In the genomic region with DNA sequence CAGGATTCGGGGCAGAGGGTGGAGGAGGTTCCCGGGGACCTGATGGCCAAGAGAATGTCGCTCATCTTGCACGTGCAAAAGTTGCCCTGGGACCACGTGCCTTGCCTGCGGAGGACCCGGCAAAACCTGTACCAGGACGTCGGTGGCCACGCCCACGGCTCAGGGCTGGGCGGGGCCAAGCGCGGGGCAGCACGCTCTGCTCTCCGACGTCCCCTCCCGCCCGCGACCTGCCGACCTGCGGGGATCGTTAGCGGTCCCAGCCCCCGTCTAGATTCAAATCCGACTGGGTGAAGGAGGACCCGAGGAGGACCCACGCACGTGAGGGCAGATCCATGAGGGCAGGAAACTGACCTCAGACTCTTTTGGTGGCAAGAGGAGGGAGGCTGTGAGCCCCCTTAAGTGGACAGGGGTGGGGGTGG, we compare ENCODE assay signal across 1 cellular context.
A peak's percentile ranks its signal among the peaks of the same experiment; 100 is the strongest.
TF ChIP-seq lines count a peak whose summit lies in the region.

A gene with protein sequence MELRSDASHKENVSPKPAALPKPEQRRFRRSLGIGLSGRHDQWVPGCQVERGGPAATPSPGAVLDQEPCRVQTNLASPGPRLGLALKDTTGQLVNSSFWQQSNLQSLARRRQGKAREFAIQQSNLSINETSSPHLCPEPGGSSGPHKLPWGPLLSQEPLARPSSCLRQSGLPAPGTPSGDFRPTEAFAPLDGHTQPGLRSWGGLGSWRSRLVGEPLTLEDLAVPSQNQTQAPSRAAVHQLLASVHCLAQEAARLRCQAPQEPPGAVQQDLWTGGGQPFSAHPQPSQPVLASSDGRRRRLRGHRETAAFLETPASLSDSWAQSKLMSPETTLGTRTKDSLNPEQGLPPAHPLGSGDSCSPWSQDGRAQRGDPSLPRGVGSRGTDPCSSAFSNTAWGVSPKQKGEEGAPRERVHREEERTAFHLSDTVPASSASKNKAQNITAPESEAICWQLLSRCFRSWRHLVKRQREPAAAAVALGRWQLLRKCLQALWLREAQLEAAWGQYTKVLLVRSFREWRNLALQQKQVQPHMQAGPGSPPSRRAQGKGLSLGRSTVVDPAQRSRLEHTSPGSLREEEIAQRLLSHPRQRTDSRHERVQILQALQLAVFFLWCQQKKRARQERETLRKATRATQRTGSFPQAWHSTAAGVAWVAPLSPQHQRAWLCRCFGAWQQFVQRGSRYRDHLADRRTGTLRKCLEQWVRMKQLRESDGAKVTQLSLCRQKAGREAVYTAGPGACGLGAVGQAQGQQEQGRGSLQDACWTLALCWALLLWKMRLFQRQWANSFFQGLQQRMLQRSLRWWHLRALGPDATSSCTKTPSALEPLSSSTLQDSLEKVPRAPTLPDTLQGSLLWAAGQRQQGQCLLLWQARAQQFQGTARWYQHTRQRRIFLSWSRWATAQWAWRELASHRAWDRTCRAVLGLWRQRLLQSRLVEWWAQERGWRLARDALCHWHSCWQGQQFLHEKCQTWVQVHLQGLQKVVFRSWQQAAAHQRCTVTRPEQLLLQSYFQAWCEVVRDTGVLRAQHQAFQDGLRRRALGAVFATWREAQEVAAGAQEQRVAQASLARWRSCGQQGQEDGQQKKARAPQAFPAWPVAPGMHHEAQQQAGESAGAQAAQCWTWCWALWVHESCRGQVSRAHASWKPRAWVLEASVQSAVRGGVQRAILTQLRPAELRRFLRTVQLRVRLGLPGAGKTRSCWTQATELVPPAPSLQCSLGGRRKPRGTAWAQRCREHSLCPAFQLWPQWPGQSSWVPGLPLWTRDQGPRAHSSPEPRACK (N-terminal part only) (plus strand): TSS at position 206 of the 419 bp plus-strand sequence. CDS start 2,208 bp downstream, outside the sequence.

TF ChIP-seq in WTC11, 78 proteins besides CTCF, POLR2A, EP300 and RAD21 (continued from another document and continues in another):
- TF ChIP-seq ZNF281 (CRISPR knock-in tag; IDR thresholded peaks at IDR 0.05) (peak; percentile 85), MAX (CRISPR knock-in tag; IDR thresholded peaks at IDR 0.05) (peak; percentile 98), PRDM15 (CRISPR knock-in tag; IDR thresholded peaks at IDR 0.05) (peak; percentile 45), E2F4 (CRISPR knock-in tag; IDR thresholded peaks at IDR 0.05; ENCODE audit: borderline replicate concordance, low read depth) (no peak), KAT7 (CRISPR knock-in tag; IDR thresholded peaks at IDR 0.05; ENCODE audit: borderline replicate concordance) (no peak), ZNF671 (CRISPR knock-in tag; IDR thresholded peaks at IDR 0.05) (no peak), ERG (CRISPR knock-in tag; IDR thresholded peaks at IDR 0.05) (no peak), TP53 (CRISPR knock-in tag; IDR thresholded peaks at IDR 0.05) (0 out of 2 replicates have a peak, but pooled peaks have one; percentile 55), CREM (CRISPR knock-in tag; IDR thresholded peaks at IDR 0.05) (no peak; the same call in 1 of the 2 replicates), ZNF232 (CRISPR knock-in tag; IDR thresholded peaks at IDR 0.05) (peak; percentile 92), ATF1 (CRISPR knock-in tag; IDR thresholded peaks at IDR 0.05) (0 out of 2 replicates have a peak, but pooled peaks have one; percentile 60), ZNF263 (CRISPR knock-in tag; IDR thresholded peaks at IDR 0.05; ENCODE audit: low read depth) (no peak), ETV6 (CRISPR knock-in tag; IDR thresholded peaks at IDR 0.05) (peak; percentile 75; the same call in 1 of the 2 replicates), PRRX2 (CRISPR knock-in tag; IDR thresholded peaks at IDR 0.05) (no peak), JAZF1 (CRISPR knock-in tag; IDR thresholded peaks at IDR 0.05) (no peak), MYBL2 (CRISPR knock-in tag; IDR thresholded peaks at IDR 0.05) (peak; percentile 76), SMAD3 (CRISPR knock-in tag; IDR thresholded peaks at IDR 0.05; ENCODE audit: borderline replicate concordance) (peak; percentile 93; the same call in 1 of the 2 replicates), TEAD4 (CRISPR knock-in tag; IDR thresholded peaks at IDR 0.05) (no peak), FOXK1 (CRISPR knock-in tag; IDR thresholded peaks at IDR 0.05) (peak; percentile 69; the same call in 1 of the 2 replicates), SP1 (CRISPR knock-in tag; conservative IDR thresholded peaks at IDR 0.05) (peak; percentile 80), NFE2L1 (CRISPR knock-in tag; IDR thresholded peaks at IDR 0.05) (peak; percentile 94), IRF2 (CRISPR knock-in tag; IDR thresholded peaks at IDR 0.05; ENCODE audit: borderline replicate concordance, low read depth) (no peak), FOXP1 (CRISPR knock-in tag; IDR thresholded peaks at IDR 0.05; ENCODE audit: borderline replicate concordance) (peak; percentile 94), E2F1 (CRISPR knock-in tag; IDR thresholded peaks at IDR 0.05) (0 out of 2 replicates have a peak, but pooled peaks have one; percentile 77), USF2 (CRISPR knock-in tag; IDR thresholded peaks at IDR 0.05) (peak; percentile 81), ZNF138 (CRISPR knock-in tag; conservative IDR thresholded peaks at IDR 0.05) (no peak), ZBTB43 (CRISPR knock-in tag; IDR thresholded peaks at IDR 0.05) (peak; percentile 68; the same call in 1 of the 2 replicates)
- TF ChIP-seq, protein P1, sequence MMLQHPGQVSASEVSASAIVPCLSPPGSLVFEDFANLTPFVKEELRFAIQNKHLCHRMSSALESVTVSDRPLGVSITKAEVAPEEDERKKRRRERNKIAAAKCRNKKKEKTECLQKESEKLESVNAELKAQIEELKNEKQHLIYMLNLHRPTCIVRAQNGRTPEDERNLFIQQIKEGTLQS (CRISPR knock-in tag; conservative IDR thresholded peaks at IDR 0.05), result no peak
- TF ChIP-seq, protein P2, sequence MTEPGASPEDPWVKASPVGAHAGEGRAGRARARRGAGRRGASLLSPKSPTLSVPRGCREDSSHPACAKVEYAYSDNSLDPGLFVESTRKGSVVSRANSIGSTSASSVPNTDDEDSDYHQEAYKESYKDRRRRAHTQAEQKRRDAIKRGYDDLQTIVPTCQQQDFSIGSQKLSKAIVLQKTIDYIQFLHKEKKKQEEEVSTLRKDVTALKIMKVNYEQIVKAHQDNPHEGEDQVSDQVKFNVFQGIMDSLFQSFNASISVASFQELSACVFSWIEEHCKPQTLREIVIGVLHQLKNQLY (CRISPR knock-in tag; IDR thresholded peaks at IDR 0.05), result no peak
- TF ChIP-seq, protein P3, sequence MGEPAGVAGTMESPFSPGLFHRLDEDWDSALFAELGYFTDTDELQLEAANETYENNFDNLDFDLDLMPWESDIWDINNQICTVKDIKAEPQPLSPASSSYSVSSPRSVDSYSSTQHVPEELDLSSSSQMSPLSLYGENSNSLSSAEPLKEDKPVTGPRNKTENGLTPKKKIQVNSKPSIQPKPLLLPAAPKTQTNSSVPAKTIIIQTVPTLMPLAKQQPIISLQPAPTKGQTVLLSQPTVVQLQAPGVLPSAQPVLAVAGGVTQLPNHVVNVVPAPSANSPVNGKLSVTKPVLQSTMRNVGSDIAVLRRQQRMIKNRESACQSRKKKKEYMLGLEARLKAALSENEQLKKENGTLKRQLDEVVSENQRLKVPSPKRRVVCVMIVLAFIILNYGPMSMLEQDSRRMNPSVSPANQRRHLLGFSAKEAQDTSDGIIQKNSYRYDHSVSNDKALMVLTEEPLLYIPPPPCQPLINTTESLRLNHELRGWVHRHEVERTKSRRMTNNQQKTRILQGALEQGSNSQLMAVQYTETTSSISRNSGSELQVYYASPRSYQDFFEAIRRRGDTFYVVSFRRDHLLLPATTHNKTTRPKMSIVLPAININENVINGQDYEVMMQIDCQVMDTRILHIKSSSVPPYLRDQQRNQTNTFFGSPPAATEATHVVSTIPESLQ (CRISPR knock-in tag; IDR thresholded peaks at IDR 0.05), result no peak
